21 cellular contexts compared by ENCODE assay signal in genomic region chr9:99336005-99336404, GRCh38.
DNase-seq lines count a peak whose midpoint lies in the region; ATAC-seq, FAIRE-seq and TF ChIP-seq lines count a peak whose summit lies in the region.
"Had no signal": no experiment of that assay in that cellular context is flagged by ENCODE, and none has a peak within 500 bp of the region (broad histone marks: within the 10 kb centered on the region; RNA-seq: fewer than 3 reads in every experiment).

No MANE protein-coding gene starts in this region.

- in situ Hi-C loops in GM12878 (cut with MboI): no loop called here

- peak; percentile 29; the same call in 2 of the 3 replicates for ATAC-seq in GM23338
- peak; percentile 68 for ATAC-seq in GM12878
- peak; percentile 88 for ATAC-seq in left ventricle myocardium superior
- no peak for ATAC-seq in upper lobe of left lung (ENCODE audit: low FRiP score in 2 of 2)
- no peak for ATAC-seq in HG02970 (IDR thresholded peaks at IDR 0.05; ENCODE audit: low FRiP score, unreplicated experiment)

- FAIRE-seq in GM12878 (lab: Jason Lieb, UNC): no peak
- FAIRE-seq: GM12891, H54 had no signal

- 0 out of 2 replicates have a peak, but pooled peaks have one; percentile 18 for TF ChIP-seq RAD21 in GM12878 (IDR thresholded peaks at IDR 0.05; ENCODE audit: insufficient read depth, low read depth, low read length)

- H2AFZ ChIP-seq in GM23338 (no peak overlapping the region), GM12878 (ENCODE audit: control insufficient read depth, low read depth, low read length) (no peak overlapping the region)

- H3K9me2 ChIP-seq in GM23338 (ENCODE audit: insufficient read depth): peaks cover 2% of the 10 kb centered on the region; the same call in 1 of the 2 replicates

- H3K9me3 Mint-ChIP-seq in GM23338: no peaks in the 10 kb centered on the region; the same call in 2 of the 3 replicates
- H3K9me3 Mint-ChIP-seq: CD4-positive, alpha-beta T cell had no signal

- H3K4me1 ChIP-seq in GM23338 (ENCODE audit: insufficient read depth): no peaks in the 10 kb centered on the region
- no peaks in the 10 kb centered on the region for H3K4me1 ChIP-seq in GM12878 (ENCODE audit: control insufficient read depth, insufficient read depth, low read length)
- H3K4me1 ChIP-seq in upper lobe of left lung: no peaks in the 10 kb centered on the region
- H3K4me1 ChIP-seq: BE2C had no signal

- intact Hi-C loops in GM12878 (cut with micrococcal nuclease; ENCODE audit: unreplicated experiment) (no loop called here), left ventricle myocardium superior (cut with micrococcal nuclease) (no loop called here)

- H3K4me3 Mint-ChIP-seq in GM23338: no peak overlapping the region
- H3K4me3 Mint-ChIP-seq: CD4-positive, alpha-beta T cell had no signal

- SMC1A ChIA-PET in GM12878 (lab: Charles Lee; ENCODE audit: uncharacterized antibody, unreplicated experiment): interaction anchor here (0.7 to 3.0 kb wide), 11 partner anchors 11 to 687 kb away, joined by 3 to 11 read pairs (median 3); no protein-coding TSS in a partner anchor

- H3K79me2 ChIP-seq in GM23338 (replicated peaks; ENCODE audit: insufficient read depth) (no peaks in the 10 kb centered on the region), GM12878 (ENCODE audit: control insufficient read depth, insufficient read depth, low read length) (no peaks in the 10 kb centered on the region)

- H3K27ac ChIP-seq in GM23338 (ENCODE audit: low read depth) (no peak overlapping the region), GM12878 (ENCODE audit: control insufficient read depth, insufficient read depth) (no peak overlapping the region), upper lobe of left lung (no peak overlapping the region)
- H3K27ac ChIP-seq: 22Rv1, KMS-11 had no signal

- no peak overlapping the region for H3K4me2 ChIP-seq in GM23338
- H3K4me2 ChIP-seq in GM12878 (ENCODE audit: control insufficient read depth, insufficient read depth): no peak overlapping the region
- H3K4me2 ChIP-seq: KMS-11 had no signal

- no peaks in the 10 kb centered on the region for H3K27me3 Mint-ChIP-seq in GM23338 (ENCODE audit: insufficient read depth, low read depth, poor library complexity)
- H3K27me3 Mint-ChIP-seq: CD4-positive, alpha-beta T cell had no signal

- H4K20me1 ChIP-seq in GM23338 (replicated peaks; ENCODE audit: insufficient read depth) (no peaks in the 10 kb centered on the region), GM12878 (ENCODE audit: control insufficient read depth, insufficient read depth) (no peaks in the 10 kb centered on the region)

- CTCF ChIA-PET in GM12878 (lab: Yijun Ruan, JAX): interaction anchor here (0.9 to 3.8 kb wide), 2 partner anchors 104 to 173 kb away, joined by 3 to 15 read pairs; no protein-coding TSS in a partner anchor

- no peak overlapping the region for H3K9ac ChIP-seq in GM12878 (ENCODE audit: control insufficient read depth, insufficient read depth, low read length)
- H3K9ac ChIP-seq: KMS-11 had no signal

- TF ChIP-seq POLR2A in GM12878 (IDR thresholded peaks at IDR 0.05; ENCODE audit: low read depth, low read length) (no peak), upper lobe of left lung (IDR thresholded peaks at IDR 0.05) (no peak)

- no peaks in the 10 kb centered on the region for H3K27me3 ChIP-seq in GM23338 (ENCODE audit: insufficient read depth)
- H3K27me3 ChIP-seq in GM12878 (replicated peaks in 1 of 2; ENCODE audit: control insufficient read depth in 2 of 2, insufficient read depth in 2 of 2, low read length in 1 of 2): no peaks in the 10 kb centered on the region
- H3K27me3 ChIP-seq in upper lobe of left lung: no peaks in the 10 kb centered on the region
- H3K27me3 ChIP-seq: BE2C, MG63 had no signal

- WGBS in GM12878 (ENCODE audit: insufficient coverage, insufficient replicate concordance, low lambda C conversion rate, missing lambda C conversion rate): 19% methylated on average over 3 of the region's 3 CpGs
- 62 to 64% methylated on average over 3 of the region's 3 CpGs for WGBS in upper lobe of left lung, 2 donors

- DNase-seq in NCI-H146 (lab: John Stamatoyannopoulos, UW) (peak; percentile 1), NCI-H146 treated with DMSO at 0.1 percent for 48 hours (lab: John Stamatoyannopoulos, UW; ENCODE audit: unreplicated experiment) (no peak), GM23338 (ENCODE audit: low spot score) (peak; percentile 8), GM12878 (ENCODE audit: low read depth, low spot score) (no peak), left ventricle myocardium superior (no peak), upper lobe of left lung (no peak)
- DNase-seq in effector CD8-positive, alpha-beta T cell (lab: John Stamatoyannopoulos, UW): no peak
- DNase-seq: BE2C; CD4-positive, alpha-beta T cell; DMS79; MG63; NCI-H1092; NCI-H1694 treated with DMSO at 0.1 percent for 48 hours; NCI-H2171; NCI-H446; SHP77 had no signal

- no peak overlapping the region for H3K27ac Mint-ChIP-seq in GM23338
- H3K27ac Mint-ChIP-seq: CD4-positive, alpha-beta T cell had no signal

- TF ChIP-seq EP300 in GM12878 (IDR thresholded peaks at IDR 0.05; ENCODE audit: borderline replicate concordance in 1 of 2, control insufficient read depth in 1 of 2, low read depth in 2 of 2, low read length in 2 of 2) (no peak), upper lobe of left lung (IDR thresholded peaks at IDR 0.05) (no peak)

- POLR2A ChIA-PET in GM12878 (lab: Charles Lee): interaction anchor here (1.0 kb wide), 1 partner anchor 47 kb away, joined by 3 read pairs; no protein-coding TSS in a partner anchor

- peak in 1 of 2 experiments; percentile 19; a peak in 1 of 4 replicates for TF ChIP-seq CTCF in GM23338 (conservative IDR thresholded peaks at IDR 0.05; ENCODE audit: low read depth in 2 of 2)
- TF ChIP-seq CTCF in GM12878 (IDR thresholded peaks at IDR 0.05 in 2 of 3, conservative IDR thresholded peaks at IDR 0.05 in 1 of 3; ENCODE audit: control insufficient read depth in 2 of 3, extremely low read depth in 1 of 3, insufficient read depth in 1 of 3, low read depth in 3 of 3, low read length in 3 of 3): peak in 1 of 3 experiments; percentile 4; a peak in 1 of 6 replicates
- no peak for TF ChIP-seq CTCF in upper lobe of left lung (IDR thresholded peaks at IDR 0.05)

- no TSS peak for BruUV-seq in GM12878 (replicated peaks; lab: Mats Ljungman, UMichigan)

- H3K36me3 ChIP-seq in GM23338 (ENCODE audit: insufficient read depth) (no peaks in the 10 kb centered on the region), GM12878 (ENCODE audit: control insufficient read depth in 2 of 2, insufficient read depth in 2 of 2, low read length in 1 of 2) (no peaks in the 10 kb centered on the region), upper lobe of left lung (no peaks in the 10 kb centered on the region)
- H3K36me3 ChIP-seq: BE2C, MG63 had no signal

- RAD21 ChIA-PET in GM12878 (lab: Charles Lee; ENCODE audit: unreplicated experiment): interaction anchor here (0.9 to 1.6 kb wide), 6 partner anchors 14 to 179 kb away, joined by 3 to 7 read pairs (median 4); no protein-coding TSS in a partner anchor

- no peaks in the 10 kb centered on the region for H3K4me1 Mint-ChIP-seq in GM23338

- no peaks in the 10 kb centered on the region for H3K9me3 ChIP-seq in GM12878 (replicated peaks; ENCODE audit: control insufficient read depth, insufficient read depth, low read length)
- no peaks in the 10 kb centered on the region for H3K9me3 ChIP-seq in upper lobe of left lung
- H3K9me3 ChIP-seq: BE2C, MG63 had no signal

- no peaks in the 10 kb centered on the region for H3K36me3 Mint-ChIP-seq in GM23338 (ENCODE audit: low read depth)

- H3K4me3 ChIP-seq in GM23338 (no peak overlapping the region), GM12878 (no peak overlapping the region), upper lobe of left lung (no peak overlapping the region)
- H3K4me3 ChIP-seq: MG63 had no signal

- no peaks in the 10 kb centered on the region for H3F3A ChIP-seq in GM23338 (replicated peaks; ENCODE audit: low read depth)

TF ChIP-seq in GM12878, 131 proteins besides CTCF, POLR2A, EP300 and RAD21 (continues in another document):
- TF ChIP-seq MAX (IDR thresholded peaks at IDR 0.05; ENCODE audit: low read depth, low read length) (no peak), ELK1 (IDR thresholded peaks at IDR 0.05; ENCODE audit: low read depth, low read length) (no peak), ATF2 (IDR thresholded peaks at IDR 0.05; ENCODE audit: low read length) (no peak), ZNF217 (IDR thresholded peaks at IDR 0.05) (no peak), ATF7 (IDR thresholded peaks at IDR 0.05; ENCODE audit: low read depth) (no peak), NRF1 (conservative IDR thresholded peaks at IDR 0.05; ENCODE audit: low read depth, low read length) (no peak), ZNF384 (IDR thresholded peaks at IDR 0.05; ENCODE audit: borderline replicate concordance, low read depth, low read length) (no peak)

Comparison
In these comparisons a context has a peak if more than half of its experiments do, and no peak if none do; other contexts are left out.
1. DNase-seq: peak in NCI-H146 (single experiment) and GM23338 (single experiment); none in NCI-H146 treated with DMSO at 0.1 percent for 48 hours (single experiment), GM12878 (single experiment), left ventricle myocardium superior (single experiment), upper lobe of left lung (0 of 2) and effector CD8-positive, alpha-beta T cell (single experiment).
2. ATAC-seq: peak in GM23338 (single experiment), GM12878 (single experiment) and left ventricle myocardium superior (single experiment); none in upper lobe of left lung (0 of 2) and HG02970 (single experiment).